In genomic region chr14:50616275-50616674, GRCh38 we compare ENCODE assay signal across 14 cellular contexts. TPM values are rescaled to one million over a fixed set of nuclear protein-coding genes. Genes with fewer than 3 reads are reported as not detected.
DNase-seq lines count a peak whose midpoint lies in the region; TF ChIP-seq lines count a peak whose summit lies in the region.
"Had no signal": no experiment of that assay in that cellular context is flagged by ENCODE, and none has a peak within 500 bp of the region (broad histone marks: within the 10 kb centered on the region; RNA-seq: fewer than 3 reads in every experiment).

No MANE protein-coding gene starts in this region.

- no peaks in the 10 kb centered on the region for H3K9me3 Mint-ChIP-seq in Calu3 (ENCODE audit: low read depth, unreplicated experiment)
- H3K9me3 Mint-ChIP-seq: HFFc6 had no signal

- H3K4me3 Mint-ChIP-seq in Calu3 (ENCODE audit: low read depth, unreplicated experiment): no peak overlapping the region
- H3K4me3 Mint-ChIP-seq: CD4-positive, alpha-beta memory T cell; HFFc6 had no signal

- H3K36me3 Mint-ChIP-seq in Calu3 (ENCODE audit: insufficient read depth, unreplicated experiment): no peaks in the 10 kb centered on the region

- no peaks in the 10 kb centered on the region for H3K9me3 ChIP-seq in HEK293 (ENCODE audit: control insufficient read depth, insufficient read depth, low read depth, low read length)

- no peak overlapping the region for H3K27ac ChIP-seq in HEK293 (ENCODE audit: extremely low read depth, low read depth, low read length)
- peak overlapping the region; percentile 78 for H3K27ac ChIP-seq in cingulate gyrus (ENCODE audit: low read depth, low read length)
- peak overlapping the region; percentile 91 for H3K27ac ChIP-seq in substantia nigra (ENCODE audit: low read depth, low read length, poor library complexity, severe bottlenecking)
- H3K27ac ChIP-seq: GM23248 had no signal

- peaks cover 0 to 3% of the 10 kb centered on the region in 2 experiments; a peak in 2 of 3 replicates for H3K36me3 ChIP-seq in HEK293 (ENCODE audit: control insufficient read depth in 2 of 2, insufficient read depth in 1 of 2, low read length in 2 of 2)

- H3K4me3 ChIP-seq in HEK293 (ENCODE audit: low read depth, low read length): no peak overlapping the region
- H3K4me3 ChIP-seq: GM23248 had no signal

- no peak for DNase-seq in substantia nigra (lab: John Stamatoyannopoulos, UW)
- no peak for DNase-seq in NCI-H446 (lab: John Stamatoyannopoulos, UW)
- DNase-seq in HCEC 1CT: no peak
- no peak for DNase-seq in Calu3
- DNase-seq: 8988T; CD4-positive, alpha-beta memory T cell; COR-L47; DMS153; DND-41; GM23248; H7; HFFc6 had no signal

- CTCF ChIA-PET in HEK293 (lab: Yijun Ruan, JAX): interaction anchor here (0.5 to 2.5 kb wide), 4 partner anchors 16 to 667 kb away, joined by 3 to 12 read pairs (median 6); no protein-coding TSS in a partner anchor
- CTCF ChIA-PET in Calu3 (lab: Charles Lee): no interaction called here

- H3K4me1 ChIP-seq in HEK293 (ENCODE audit: control insufficient read depth, insufficient read depth, low read length): peaks cover 11% of the 10 kb centered on the region

- POLR2A ChIA-PET in HEK293 (lab: Yijun Ruan, JAX): no interaction called here

- BruUV-seq in Calu3 (replicated peaks; lab: Mats Ljungman, UMichigan): no TSS peak

- no peaks in the 10 kb centered on the region for H3K4me1 Mint-ChIP-seq in Calu3 (ENCODE audit: low read depth, unreplicated experiment)
- H3K4me1 Mint-ChIP-seq: CD4-positive, alpha-beta memory T cell had no signal

- no peaks in the 10 kb centered on the region for H3K27me3 Mint-ChIP-seq in Calu3 (ENCODE audit: unreplicated experiment)

- intact Hi-C loops in Calu3 (cut with micrococcal nuclease; ENCODE audit: unreplicated experiment): loop anchor here (5.0 kb wide), 1 partner anchor 106 kb away; no protein-coding TSS in a partner anchor

- TF ChIP-seq CTCF in HEK293 (tag by site-specific recombination; IDR thresholded peaks at IDR 0.05) (no peak), Calu3 (IDR thresholded peaks at IDR 0.05; ENCODE audit: unreplicated experiment) (no peak)

- H3K27ac Mint-ChIP-seq in Calu3 (ENCODE audit: unreplicated experiment): no peak overlapping the region
- H3K27ac Mint-ChIP-seq: CD4-positive, alpha-beta memory T cell; HFFc6 had no signal

TF ChIP-seq in HEK293, 187 proteins besides CTCF, POLR2A, EP300 and RAD21 (continues in another document):
- no peak for TF ChIP-seq ZNF221 (tag by site-specific recombination; IDR thresholded peaks at IDR 0.05; ENCODE audit: borderline replicate concordance)
- TF ChIP-seq ZFP41 (tag by site-specific recombination; IDR thresholded peaks at IDR 0.05; ENCODE audit: borderline replicate concordance): no peak
- TF ChIP-seq ZBTB8A (tag by site-specific recombination; IDR thresholded peaks at IDR 0.05): peak; percentile 43; the same call in 1 of the 2 replicates
- TF ChIP-seq ZNF580 (tag by site-specific recombination; IDR thresholded peaks at IDR 0.05): no peak
- TF ChIP-seq ZNF624 (tag by site-specific recombination; IDR thresholded peaks at IDR 0.05): no peak
- no peak for TF ChIP-seq SETDB1 (IDR thresholded peaks at IDR 0.05; ENCODE audit: insufficient read length, low read length)
- no peak for TF ChIP-seq ZNF211 (tag by site-specific recombination; IDR thresholded peaks at IDR 0.05; ENCODE audit: low read depth)
- TF ChIP-seq ZNF280D (tag by site-specific recombination; IDR thresholded peaks at IDR 0.05): no peak
- TF ChIP-seq MYNN (tag by site-specific recombination; IDR thresholded peaks at IDR 0.05; ENCODE audit: borderline replicate concordance): no peak
- TF ChIP-seq ZBTB21 (tag by site-specific recombination; IDR thresholded peaks at IDR 0.05): no peak
- no peak for TF ChIP-seq IKZF3 (tag by site-specific recombination; IDR thresholded peaks at IDR 0.05)
- TF ChIP-seq BCL11A (tag by site-specific recombination; IDR thresholded peaks at IDR 0.05; ENCODE audit: low read depth): no peak
- no peak for TF ChIP-seq ZNF707 (tag by site-specific recombination; IDR thresholded peaks at IDR 0.05)
- no peak for TF ChIP-seq ZNF16 (tag by site-specific recombination; IDR thresholded peaks at IDR 0.05; ENCODE audit: low read depth)
- no peak for TF ChIP-seq ZNF362 (tag by site-specific recombination; IDR thresholded peaks at IDR 0.05)
- no peak for TF ChIP-seq ZNF514 (tag by site-specific recombination; IDR thresholded peaks at IDR 0.05)
- TF ChIP-seq ZNF658 (tag by site-specific recombination; IDR thresholded peaks at IDR 0.05): no peak
- TF ChIP-seq ZNF473 (tag by site-specific recombination; IDR thresholded peaks at IDR 0.05): no peak
- no peak for TF ChIP-seq ZNF48 (tag by site-specific recombination; IDR thresholded peaks at IDR 0.05)
- TF ChIP-seq ZNF140 (tag by site-specific recombination; IDR thresholded peaks at IDR 0.05): no peak
- no peak for TF ChIP-seq ZNF391 (tag by site-specific recombination; IDR thresholded peaks at IDR 0.05; ENCODE audit: borderline replicate concordance, low read depth)
- TF ChIP-seq KLF8 (tag by site-specific recombination; IDR thresholded peaks at IDR 0.05): no peak
- no peak for TF ChIP-seq ZNF423 (tag by site-specific recombination; IDR thresholded peaks at IDR 0.05)
- no peak for TF ChIP-seq ZNF23 (tag by site-specific recombination; IDR thresholded peaks at IDR 0.05; ENCODE audit: borderline replicate concordance)
- no peak for TF ChIP-seq ZSCAN23 (tag by site-specific recombination; IDR thresholded peaks at IDR 0.05)
- TF ChIP-seq ZNF366 (tag by site-specific recombination; conservative IDR thresholded peaks at IDR 0.05): no peak
- TF ChIP-seq ZNF558 (tag by site-specific recombination; IDR thresholded peaks at IDR 0.05): no peak
- no peak for TF ChIP-seq HOXC10 (CRISPR knock-in tag; IDR thresholded peaks at IDR 0.05)
- TF ChIP-seq EGR2 (tag by site-specific recombination; IDR thresholded peaks at IDR 0.05; ENCODE audit: low read depth): no peak
- TF ChIP-seq, protein P1, sequence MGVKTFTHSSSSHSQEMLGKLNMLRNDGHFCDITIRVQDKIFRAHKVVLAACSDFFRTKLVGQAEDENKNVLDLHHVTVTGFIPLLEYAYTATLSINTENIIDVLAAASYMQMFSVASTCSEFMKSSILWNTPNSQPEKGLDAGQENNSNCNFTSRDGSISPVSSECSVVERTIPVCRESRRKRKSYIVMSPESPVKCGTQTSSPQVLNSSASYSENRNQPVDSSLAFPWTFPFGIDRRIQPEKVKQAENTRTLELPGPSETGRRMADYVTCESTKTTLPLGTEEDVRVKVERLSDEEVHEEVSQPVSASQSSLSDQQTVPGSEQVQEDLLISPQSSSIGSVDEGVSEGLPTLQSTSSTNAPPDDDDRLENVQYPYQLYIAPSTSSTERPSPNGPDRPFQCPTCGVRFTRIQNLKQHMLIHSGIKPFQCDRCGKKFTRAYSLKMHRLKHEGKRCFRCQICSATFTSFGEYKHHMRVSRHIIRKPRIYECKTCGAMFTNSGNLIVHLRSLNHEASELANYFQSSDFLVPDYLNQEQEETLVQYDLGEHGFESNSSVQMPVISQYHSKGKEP (tag by site-specific recombination; IDR thresholded peaks at IDR 0.05): no peak
- TF ChIP-seq ZBTB48 (tag by site-specific recombination; IDR thresholded peaks at IDR 0.05): no peak
- peak; percentile 53 for TF ChIP-seq ZNF555 (tag by site-specific recombination; conservative IDR thresholded peaks at IDR 0.05)
- TF ChIP-seq ZNF837 (tag by site-specific recombination; IDR thresholded peaks at IDR 0.05): no peak
- peak; percentile 61; the same call in 1 of the 2 replicates for TF ChIP-seq ZNF560 (tag by site-specific recombination; IDR thresholded peaks at IDR 0.05; ENCODE audit: borderline replicate concordance)

RNA-seq across cellular contexts. Expression of gene SAV1, which starts 51.8 kb away (rescaled TPM):
- 45.7 and 62.2 TPM in 2 replicates for total RNA-seq in Calu3 (2022)

RNA-seq across cellular contexts. Expression of gene ATL1, which starts 56.3 kb away (rescaled TPM):
- total RNA-seq in Calu3 (2022): 3.1 and 4.9 TPM in 2 replicates
